Comparison of ENCODE assay signal across 8 cellular contexts in genomic region chr1:228037401-228038386, GRCh38. TPM values are rescaled to one million over a fixed set of nuclear protein-coding genes. Genes with fewer than 3 reads are reported as not detected.
DNase-seq lines count a peak whose midpoint lies in the region; ATAC-seq and TF ChIP-seq lines count a peak whose summit lies in the region.

No MANE protein-coding gene starts in this region.

- H3K36me3 Mint-ChIP-seq in chondrocyte (ENCODE audit: low read depth): peaks cover 6% of the 10 kb centered on the region
- no peaks in the 10 kb centered on the region for H3K36me3 Mint-ChIP-seq in natural killer cell

- DNase-seq in CD1c-positive myeloid dendritic cell (ENCODE audit: extremely low spot score): peak; percentile 57
- DNase-seq in chondrocyte (ENCODE audit: low spot score): peak; percentile 72
- no peak for DNase-seq in natural killer cell
- DNase-seq in superior temporal gyrus (ENCODE audit: extremely low spot score): no peak
- no peak for DNase-seq in NCI-H1436 (lab: John Stamatoyannopoulos, UW)
- DNase-seq in 8988T: no peak

- H3K9me3 Mint-ChIP-seq in chondrocyte (ENCODE audit: low read depth) (peaks cover 9% of the 10 kb centered on the region), natural killer cell (no peaks in the 10 kb centered on the region)

- H3K4me1 Mint-ChIP-seq in chondrocyte (ENCODE audit: low read depth) (peaks cover 2% of the 10 kb centered on the region), natural killer cell (no peaks in the 10 kb centered on the region)

- intact Hi-C loops in natural killer cell (cut with micrococcal nuclease): no loop called here

- H3K4me3 Mint-ChIP-seq in chondrocyte (ENCODE audit: unreplicated experiment) (peak overlapping the region; percentile 58), natural killer cell (no peak overlapping the region)

- H3K27me3 Mint-ChIP-seq in chondrocyte (ENCODE audit: low read depth): peaks cover 26% of the 10 kb centered on the region
- peaks cover 21 to 28% of the 10 kb centered on the region in 2 donors for H3K27me3 Mint-ChIP-seq in natural killer cell (ENCODE audit: low read depth in 2 of 2)

- TF ChIP-seq CTCF in chondrocyte (IDR thresholded peaks at IDR 0.05) (no peak), natural killer cell (IDR thresholded peaks at IDR 0.05) (no peak)

- ATAC-seq in GM19463 (IDR thresholded peaks at IDR 0.05; ENCODE audit: unreplicated experiment) (peak; percentile 89), HG03571 (IDR thresholded peaks at IDR 0.05; ENCODE audit: unreplicated experiment) (peak; percentile 87), natural killer cell (peak; percentile 44 to 92 (median 86))

- H3K27ac Mint-ChIP-seq in chondrocyte (ENCODE audit: unreplicated experiment) (no peak overlapping the region), natural killer cell (no peak overlapping the region)

RNA-seq across cellular contexts. Expression of gene WNT3A, which starts 30.9 kb away (rescaled TPM):
- not detected in 3 replicates for total RNA-seq in chondrocyte
- total RNA-seq in natural killer cell: not detected

RNA-seq across cellular contexts. Expression of gene ARF1, which starts 44.8 kb away (rescaled TPM):
- total RNA-seq in chondrocyte (339 to 392 TPM (median 351 TPM) in 3 replicates), natural killer cell (100 to 1,000 TPM; 368 to 427 (median 424) TPM)

Comparison
In these comparisons a context has a peak if more than half of its experiments do, and no peak if none do; other contexts are left out.
1. DNase-seq: peak in CD1c-positive myeloid dendritic cell (single experiment) and chondrocyte (single experiment); none in natural killer cell (single experiment), superior temporal gyrus (single experiment), NCI-H1436 (single experiment) and 8988T (single experiment).
2. Peak in every context shown above with its lines, with median percentiles within 50 percentile points of each other: ATAC-seq.